ENCODE assay signal across 17 cellular contexts in genomic region chr14:103746706-103747105, GRCh38. TPM values are rescaled to one million over a fixed set of nuclear protein-coding genes. Genes with fewer than 3 reads are reported as not detected.
DNase-seq lines count a peak whose midpoint lies in the region; ATAC-seq, FAIRE-seq and TF ChIP-seq lines count a peak whose summit lies in the region.
"Had no signal": no experiment of that assay in that cellular context is flagged by ENCODE, and none has a peak within 500 bp of the region (broad histone marks: within the 10 kb centered on the region; RNA-seq: fewer than 3 reads in every experiment).

No MANE protein-coding gene starts in this region.

- H3K56ac ChIP-seq in H1 (replicated peaks; ENCODE audit: insufficient read length, low read depth, low read length) = no peak overlapping the region

- no peak overlapping the region for H3K4me3 Mint-ChIP-seq in activated T-helper 2 cell treated with anti-CD3 and anti-CD28 coated beads, Interferon-gamma antibody, Interleukin-2, Interleukin-4, amounts not matched to agents 10 μg/mL and 5 μg/mL and 100 μg/mL, durations not matched to agents 14 hours and 24 hours and 36 hours (ENCODE audit: low read depth)
- H3K4me3 Mint-ChIP-seq: IgD-negative memory B cell; nephron progenitor cell; T-helper 1 cell treated with Interleukin-12 subunit alpha and Interleukin-12 subunit beta and Interleukin-4 antibody, amounts not matched to agents 30 μg/mL and 1 μg/mL, for 36 hours had no signal

- ATAC-seq in PC-3 = peak; percentile 98
- no peak for ATAC-seq in HG02678 (IDR thresholded peaks at IDR 0.05; ENCODE audit: unreplicated experiment)

- no peak for TF ChIP-seq EP300 in H1 (IDR thresholded peaks at IDR 0.05; ENCODE audit: borderline replicate concordance in 1 of 2, low read depth in 2 of 2, low read length in 2 of 2)

- H3K27me3 ChIP-seq in PC-3 (ENCODE audit: low read length) (no peaks in the 10 kb centered on the region), H1 (replicated peaks in 1 of 4; ENCODE audit: control insufficient read depth in 3 of 4, extremely low read depth in 1 of 4, insufficient read depth in 3 of 4, low read length in 3 of 4) (no peaks in the 10 kb centered on the region; a peak in 1 of 7 replicates)
- H3K27me3 ChIP-seq: esophagus muscularis mucosa had no signal

- no peak overlapping the region for H2BK120ac ChIP-seq in H1 (replicated peaks; ENCODE audit: low read depth, low read length)

- TF ChIP-seq POLR2A in H1 (IDR thresholded peaks at IDR 0.05; ENCODE audit: control extremely low read depth in 1 of 2, low read depth in 2 of 2, low read length in 2 of 2) = no peak

- H2AFZ ChIP-seq in PC-3 (ENCODE audit: low read length) (no peak overlapping the region), H1 (ENCODE audit: low read length) (no peak overlapping the region)

- H3K4me3 ChIP-seq in PC-3 (ENCODE audit: low read length) = no peak overlapping the region
- no peak overlapping the region for H3K4me3 ChIP-seq in H1 (ENCODE audit: extremely low read depth in 1 of 4, insufficient read depth in 2 of 4, low read depth in 3 of 4, low read length in 4 of 4)
- H3K4me3 ChIP-seq: esophagus muscularis mucosa had no signal

- no peak overlapping the region for H3K23ac ChIP-seq in H1 (ENCODE audit: insufficient read length)

- H3K27ac ChIP-seq in PC-3 (ENCODE audit: low read length) = no peak overlapping the region
- no peak overlapping the region for H3K27ac ChIP-seq in H1 (ENCODE audit: low read depth, low read length)
- H3K27ac ChIP-seq: esophagus muscularis mucosa had no signal

- POLR2A ChIA-PET in PC-3 (lab: Charles Lee; ENCODE audit: unreplicated experiment) = no interaction called here
- POLR2A ChIA-PET in H1 (lab: Charles Lee; ENCODE audit: partially characterized antibody) = interaction anchor here (0.7 to 1.3 kb wide), 3 partner anchors 8 to 31 kb away, joined by 3 read pairs; partner anchors contain the start of gene XRCC3

- no peak overlapping the region for H4K8ac ChIP-seq in H1 (ENCODE audit: extremely low read depth, insufficient read depth, low read length)

- H2AK5ac ChIP-seq in H1 (ENCODE audit: low read depth, low read length) = no peak overlapping the region

- peaks cover 6% of the 10 kb centered on the region for H3K4me1 Mint-ChIP-seq in activated T-helper 2 cell treated with anti-CD3 and anti-CD28 coated beads, Interferon-gamma antibody, Interleukin-2, Interleukin-4, amounts not matched to agents 10 μg/mL and 5 μg/mL and 100 μg/mL, durations not matched to agents 14 hours and 24 hours and 36 hours (ENCODE audit: low read depth)
- H3K4me1 Mint-ChIP-seq: IgD-negative memory B cell, nephron progenitor cell had no signal

- H3K9me3 ChIP-seq in PC-3 (ENCODE audit: low read length) (no peaks in the 10 kb centered on the region), H1 (ENCODE audit: insufficient read depth in 2 of 2, low read depth in 1 of 2, low read length in 1 of 2) (no peaks in the 10 kb centered on the region)
- H3K9me3 ChIP-seq: esophagus muscularis mucosa had no signal

- no peak for FAIRE-seq in H1 (lab: Jason Lieb, UNC)
- FAIRE-seq: keratinocyte had no signal

- no TSS peak for BruUV-seq in PC-3 (replicated peaks; lab: Mats Ljungman, UMichigan)

- H3K27me3 Mint-ChIP-seq in activated T-helper 2 cell treated with anti-CD3 and anti-CD28 coated beads, Interferon-gamma antibody, Interleukin-2, Interleukin-4, amounts not matched to agents 10 μg/mL and 5 μg/mL and 100 μg/mL, durations not matched to agents 14 hours and 24 hours and 36 hours (ENCODE audit: low read depth) = no peaks in the 10 kb centered on the region
- H3K27me3 Mint-ChIP-seq: IgD-negative memory B cell had no signal

- H3F3A ChIP-seq in PC-3 (ENCODE audit: low read length, unreplicated experiment) = no peaks in the 10 kb centered on the region

- TF ChIP-seq CTCF in PC-3 (conservative IDR thresholded peaks at IDR 0.05; ENCODE audit: low read depth, low read length) = no peak
- TF ChIP-seq CTCF in H1 (IDR thresholded peaks at IDR 0.05; ENCODE audit: control extremely low read depth in 1 of 3, insufficient read depth in 1 of 3, low read depth in 1 of 3, low read length in 3 of 3) = no peak

- H3K9me2 ChIP-seq in PC-3 (replicated peaks; ENCODE audit: low read length) = no peaks in the 10 kb centered on the region

- no peaks in the 10 kb centered on the region for H3K79me2 ChIP-seq in PC-3 (ENCODE audit: low read length)
- no peaks in the 10 kb centered on the region for H3K79me2 ChIP-seq in H1 (ENCODE audit: control insufficient read depth in 1 of 2, insufficient read depth in 2 of 2, low read length in 2 of 2)

- H3K9ac ChIP-seq in PC-3 (ENCODE audit: low read length) (no peak overlapping the region), H1 (replicated peaks in 1 of 4; ENCODE audit: extremely low read depth in 1 of 4, low read depth in 3 of 4, low read length in 3 of 4) (peak overlapping the region in 1 of 4 experiments; percentile 9; a peak in 1 of 7 replicates)

- no peak overlapping the region for H4K5ac ChIP-seq in H1 (ENCODE audit: insufficient read length, low read depth, low read length)

- H3K27ac Mint-ChIP-seq in activated T-helper 2 cell treated with anti-CD3 and anti-CD28 coated beads, Interferon-gamma antibody, Interleukin-2, Interleukin-4, amounts not matched to agents 10 μg/mL and 5 μg/mL and 100 μg/mL, durations not matched to agents 14 hours and 24 hours and 36 hours = no peak overlapping the region
- H3K27ac Mint-ChIP-seq: IgD-negative memory B cell; nephron progenitor cell; T-helper 1 cell treated with Interleukin-12 subunit alpha and Interleukin-12 subunit beta and Interleukin-4 antibody, amounts not matched to agents 30 μg/mL and 1 μg/mL, for 36 hours had no signal

- no peaks in the 10 kb centered on the region for H3K9me3 Mint-ChIP-seq in activated T-helper 2 cell treated with anti-CD3 and anti-CD28 coated beads, Interferon-gamma antibody, Interleukin-2, Interleukin-4, amounts not matched to agents 10 μg/mL and 5 μg/mL and 100 μg/mL, durations not matched to agents 14 hours and 24 hours and 36 hours
- H3K9me3 Mint-ChIP-seq: IgD-negative memory B cell; nephron progenitor cell; T-helper 1 cell treated with Interleukin-12 subunit alpha and Interleukin-12 subunit beta and Interleukin-4 antibody, amounts not matched to agents 30 μg/mL and 1 μg/mL, for 36 hours had no signal

- H3K14ac ChIP-seq in H1 (ENCODE audit: insufficient read length) = no peak overlapping the region

- TF ChIP-seq RAD21 in H1 (IDR thresholded peaks at IDR 0.05 in 1 of 2, conservative IDR thresholded peaks at IDR 0.05 in 1 of 2; ENCODE audit: low read depth in 2 of 2, low read length in 2 of 2) = no peak

- H3K4me1 ChIP-seq in PC-3 (ENCODE audit: insufficient read depth, low read length) (no peaks in the 10 kb centered on the region; the same call in 1 of the 2 replicates), H1 (replicated peaks in 1 of 4; ENCODE audit: control insufficient read depth in 3 of 4, insufficient read depth in 4 of 4, low read length in 3 of 4) (no peaks in the 10 kb centered on the region; a peak in 1 of 7 replicates)

- H3K4ac ChIP-seq in H1 (replicated peaks; ENCODE audit: insufficient read length, low read depth, low read length) = no peak overlapping the region

- WGBS in H1 (ENCODE audit: extremely low coverage in 1 of 2, insufficient coverage in 1 of 2, insufficient read length in 1 of 2, insufficient replicate concordance in 2 of 2, low coverage in 1 of 2, low lambda C conversion rate in 2 of 2, missing lambda C conversion rate in 1 of 2), 2 experiments = 94% methylated on average over 10 of the region's 10 CpGs; no CpG with 5 or more reads in 1 of the 2 experiments

- no peak overlapping the region for H4K91ac ChIP-seq in H1 (replicated peaks; ENCODE audit: insufficient read length, low read length)

- no peaks in the 10 kb centered on the region for H3K23me2 ChIP-seq in H1 (ENCODE audit: low read depth, low read length)

- no peak overlapping the region for H2BK12ac ChIP-seq in H1 (ENCODE audit: low read depth, low read length)

- H3K18ac ChIP-seq in H1 (ENCODE audit: extremely low read depth, low read length) = no peak overlapping the region

- H3K4me2 ChIP-seq in PC-3 (ENCODE audit: low read length) (no peak overlapping the region), H1 (ENCODE audit: insufficient read depth in 1 of 2, low read depth in 2 of 2, low read length in 2 of 2) (no peak overlapping the region)

- intact Hi-C loops in PC-3 (cut with micrococcal nuclease) = no loop called here
- intact Hi-C loops in activated T-helper 2 cell treated with anti-CD3 and anti-CD28 coated beads, Interferon-gamma antibody, Interleukin-2, Interleukin-4, amounts not matched to agents 10 μg/mL and 5 μg/mL and 100 μg/mL, durations not matched to agents 14 hours and 24 hours and 36 hours (cut with micrococcal nuclease) = no loop called here

- H3K79me1 ChIP-seq in H1 (ENCODE audit: low read depth, low read length) = no peaks in the 10 kb centered on the region

- CTCF ChIA-PET in PC-3 (lab: Charles Lee) (no interaction called here), H1 (lab: Charles Lee; ENCODE audit: partially characterized antibody) (interaction anchor here (0.8 to 1.3 kb wide), 2 partner anchors 12 to 17 kb away, joined by 3 read pairs; no protein-coding TSS in a partner anchor)

- H2BK5ac ChIP-seq in H1 (ENCODE audit: low read depth, low read length) = no peak overlapping the region

- no peaks in the 10 kb centered on the region for H4K20me1 ChIP-seq in PC-3 (ENCODE audit: low read length)
- H4K20me1 ChIP-seq in H1 (replicated peaks in 1 of 2; ENCODE audit: control insufficient read depth in 1 of 2, insufficient read depth in 2 of 2, low read length in 2 of 2) = peaks cover 0 to 2% of the 10 kb centered on the region in 2 experiments

- H3K36me3 ChIP-seq in PC-3 (ENCODE audit: low read depth, low read length) (peaks cover 6% of the 10 kb centered on the region; the same call in 1 of the 2 replicates), H1 (ENCODE audit: control insufficient read depth in 2 of 4, insufficient read depth in 4 of 4, low read length in 3 of 4) (no peaks in the 10 kb centered on the region; a peak in 1 of 8 replicates)

- H2BK15ac ChIP-seq in H1 (ENCODE audit: low read length) = 0 out of 2 replicates have a peak overlapping the region, but pooled peaks have one; percentile 1

- peak; percentile 47 for DNase-seq in EH (ENCODE audit: low read depth)
- peak; percentile 57 for DNase-seq in PC-3
- DNase-seq in H1 (ENCODE audit: low read depth in 1 of 2, low spot score in 2 of 2) = no peak
- DNase-seq in renal cortical epithelial cell (ENCODE audit: low read depth) = peak; percentile 44
- no peak for DNase-seq in NCI-H345 (lab: John Stamatoyannopoulos, UW)
- DNase-seq in activated T-helper 2 cell treated with anti-CD3 and anti-CD28 coated beads, Interferon-gamma antibody, Interleukin-2, Interleukin-4, amounts not matched to agents 10 μg/mL and 5 μg/mL and 100 μg/mL, durations not matched to agents 14 hours and 24 hours and 36 hours (ENCODE audit: low spot score) = no peak
- no peak for DNase-seq in T-helper 9 cell
- DNase-seq: activated effector memory CD4-positive, alpha-beta T cell treated with Interleukin-2 at 50 U/mL for 16 hours; mesenchymal stem cell; NCI-H1105 treated with DMSO at 0.1 percent for 48 hours; NCI-H2227 treated with DMSO at 0.1 percent for 48 hours; nephron progenitor cell had no signal

- no peaks in the 10 kb centered on the region for H3K36me3 Mint-ChIP-seq in activated T-helper 2 cell treated with anti-CD3 and anti-CD28 coated beads, Interferon-gamma antibody, Interleukin-2, Interleukin-4, amounts not matched to agents 10 μg/mL and 5 μg/mL and 100 μg/mL, durations not matched to agents 14 hours and 24 hours and 36 hours (ENCODE audit: low read depth)

- no peak overlapping the region for H2BK20ac ChIP-seq in H1 (ENCODE audit: low read length)

RNA-seq across cellular contexts. Expression of gene ZFYVE21, which starts 31.1 kb away (rescaled TPM):
- total RNA-seq in PC-3 (2014; rRNA removed) (47.2 and 50.1 TPM in 2 replicates), renal cortical epithelial cell (88.0 and 97.9 TPM in 2 replicates)
- total RNA-seq in H1 (2021; fragmentation: NEBNext Ultra II Directional; extraction: Animal tissue kit (Norgen Biotek cat#: 25700)) = 44.3 and 53.4 TPM in 2 replicates
- 127 and 143 TPM in 2 replicates for polyA plus RNA-seq in H1 (2011; rRNA removed)
- polyA plus RNA-seq in H1 (2011; cell fraction: cytosol; rRNA removed) = 90.7 TPM
- polyA plus RNA-seq in H1 (2011; cell fraction: nucleus; rRNA removed) = 120 TPM
- 47.7 to 65.8 TPM (median 61.0 TPM) in 4 replicates for polyA plus RNA-seq in H1 (2012, experiment 1 of 2)
- 24.4 TPM for polyA plus RNA-seq in H1 (2012, experiment 2 of 2)
- 43.0 TPM for polyA plus RNA-seq in H1 (2013, experiment 1 of 2)
- polyA plus RNA-seq in H1 (2013, experiment 2 of 2) = 40.6 TPM
- 31.5 and 34.8 TPM in 2 replicates for polyA minus RNA-seq in H1 (2011; rRNA and poly(A)+ RNA removed)
- 34.2 TPM for polyA minus RNA-seq in H1 (2011; cell fraction: cytosol; rRNA and poly(A)+ RNA removed)
- 39.4 TPM for polyA minus RNA-seq in H1 (2011; cell fraction: nucleus; rRNA and poly(A)+ RNA removed)
- 24.6 and 27.5 TPM in 2 replicates for total RNA-seq in activated T-helper 2 cell treated with anti-CD3 and anti-CD28 coated beads, Interferon-gamma antibody, Interleukin-2, Interleukin-4, amounts not matched to agents 10 μg/mL and 5 μg/mL and 100 μg/mL, durations not matched to agents 14 hours and 24 hours and 36 hours

RNA-seq across cellular contexts. Expression of gene XRCC3, which starts 31.5 kb away (rescaled TPM):
- total RNA-seq in PC-3 (2014; rRNA removed) (61.3 and 80.3 TPM in 2 replicates), renal cortical epithelial cell (5.7 and 9.0 TPM in 2 replicates)
- 41.7 and 41.8 TPM in 2 replicates for total RNA-seq in H1 (2021; fragmentation: NEBNext Ultra II Directional; extraction: Animal tissue kit (Norgen Biotek cat#: 25700))
- polyA plus RNA-seq in H1 (2011; rRNA removed) = 36.9 and 51.2 TPM in 2 replicates
- polyA plus RNA-seq in H1 (2011; cell fraction: cytosol; rRNA removed) = 44.6 TPM
- polyA plus RNA-seq in H1 (2011; cell fraction: nucleus; rRNA removed) = 72.6 TPM
- 29.9 to 39.9 TPM (median 33.4 TPM) in 4 replicates for polyA plus RNA-seq in H1 (2012, experiment 1 of 2)
- 49.6 TPM for polyA plus RNA-seq in H1 (2012, experiment 2 of 2)
- polyA plus RNA-seq in H1 (2013, experiment 1 of 2) = 34.4 TPM
- 29.7 TPM for polyA plus RNA-seq in H1 (2013, experiment 2 of 2)
- polyA minus RNA-seq in H1 (2011; rRNA and poly(A)+ RNA removed) = 23.0 and 28.4 TPM in 2 replicates
- polyA minus RNA-seq in H1 (2011; cell fraction: cytosol; rRNA and poly(A)+ RNA removed) = 27.0 TPM
- 33.4 TPM for polyA minus RNA-seq in H1 (2011; cell fraction: nucleus; rRNA and poly(A)+ RNA removed)
- total RNA-seq in activated T-helper 2 cell treated with anti-CD3 and anti-CD28 coated beads, Interferon-gamma antibody, Interleukin-2, Interleukin-4, amounts not matched to agents 10 μg/mL and 5 μg/mL and 100 μg/mL, durations not matched to agents 14 hours and 24 hours and 36 hours = 52.9 and 53.7 TPM in 2 replicates

Comparison
In these comparisons a context has a peak if more than half of its experiments do, and no peak if none do; other contexts are left out.
1. DNase-seq: peak in EH (single experiment), PC-3 (single experiment) and renal cortical epithelial cell (single experiment); none in H1 (0 of 2), NCI-H345 (single experiment), activated T-helper 2 cell treated with anti-CD3 and anti-CD28 coated beads, Interferon-gamma antibody, Interleukin-2, Interleukin-4, amounts not matched to agents 10 μg/mL and 5 μg/mL and 100 μg/mL, durations not matched to agents 14 hours and 24 hours and 36 hours (single experiment) and T-helper 9 cell (single experiment).